1 cellular context compared by ENCODE assay signal in the genomic region with DNA sequence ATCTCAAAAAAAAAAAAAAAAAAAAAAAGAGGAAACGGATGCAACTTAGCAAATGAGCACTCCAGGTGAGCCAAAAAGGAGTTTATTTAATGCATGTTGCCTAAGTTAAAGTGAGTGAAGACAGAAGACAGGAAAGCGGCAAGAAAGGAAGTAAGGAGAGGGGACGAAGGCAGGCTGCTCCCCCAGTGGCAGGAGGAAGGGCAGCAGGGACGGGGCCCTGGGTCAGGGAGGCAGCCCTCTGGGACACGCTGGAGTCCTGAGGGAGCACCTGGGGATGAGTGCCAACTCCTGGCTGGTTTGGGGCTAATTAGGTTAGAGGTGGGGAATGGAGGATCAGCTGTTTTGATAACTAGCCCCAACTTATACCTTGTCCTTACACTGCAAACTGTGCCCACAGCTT.
TF ChIP-seq lines count a peak whose summit lies in the region.

No MANE protein-coding gene starts in this region.

TF ChIP-seq in WTC11, 78 proteins besides CTCF, POLR2A, EP300 and RAD21:
- TF ChIP-seq, protein P1, sequence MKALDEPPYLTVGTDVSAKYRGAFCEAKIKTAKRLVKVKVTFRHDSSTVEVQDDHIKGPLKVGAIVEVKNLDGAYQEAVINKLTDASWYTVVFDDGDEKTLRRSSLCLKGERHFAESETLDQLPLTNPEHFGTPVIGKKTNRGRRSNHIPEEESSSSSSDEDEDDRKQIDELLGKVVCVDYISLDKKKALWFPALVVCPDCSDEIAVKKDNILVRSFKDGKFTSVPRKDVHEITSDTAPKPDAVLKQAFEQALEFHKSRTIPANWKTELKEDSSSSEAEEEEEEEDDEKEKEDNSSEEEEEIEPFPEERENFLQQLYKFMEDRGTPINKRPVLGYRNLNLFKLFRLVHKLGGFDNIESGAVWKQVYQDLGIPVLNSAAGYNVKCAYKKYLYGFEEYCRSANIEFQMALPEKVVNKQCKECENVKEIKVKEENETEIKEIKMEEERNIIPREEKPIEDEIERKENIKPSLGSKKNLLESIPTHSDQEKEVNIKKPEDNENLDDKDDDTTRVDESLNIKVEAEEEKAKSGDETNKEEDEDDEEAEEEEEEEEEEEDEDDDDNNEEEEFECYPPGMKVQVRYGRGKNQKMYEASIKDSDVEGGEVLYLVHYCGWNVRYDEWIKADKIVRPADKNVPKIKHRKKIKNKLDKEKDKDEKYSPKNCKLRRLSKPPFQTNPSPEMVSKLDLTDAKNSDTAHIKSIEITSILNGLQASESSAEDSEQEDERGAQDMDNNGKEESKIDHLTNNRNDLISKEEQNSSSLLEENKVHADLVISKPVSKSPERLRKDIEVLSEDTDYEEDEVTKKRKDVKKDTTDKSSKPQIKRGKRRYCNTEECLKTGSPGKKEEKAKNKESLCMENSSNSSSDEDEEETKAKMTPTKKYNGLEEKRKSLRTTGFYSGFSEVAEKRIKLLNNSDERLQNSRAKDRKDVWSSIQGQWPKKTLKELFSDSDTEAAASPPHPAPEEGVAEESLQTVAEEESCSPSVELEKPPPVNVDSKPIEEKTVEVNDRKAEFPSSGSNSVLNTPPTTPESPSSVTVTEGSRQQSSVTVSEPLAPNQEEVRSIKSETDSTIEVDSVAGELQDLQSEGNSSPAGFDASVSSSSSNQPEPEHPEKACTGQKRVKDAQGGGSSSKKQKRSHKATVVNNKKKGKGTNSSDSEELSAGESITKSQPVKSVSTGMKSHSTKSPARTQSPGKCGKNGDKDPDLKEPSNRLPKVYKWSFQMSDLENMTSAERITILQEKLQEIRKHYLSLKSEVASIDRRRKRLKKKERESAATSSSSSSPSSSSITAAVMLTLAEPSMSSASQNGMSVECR (CRISPR knock-in tag; IDR thresholded peaks at IDR 0.05; ENCODE audit: borderline replicate concordance): no peak
- TF ChIP-seq, protein P2, sequence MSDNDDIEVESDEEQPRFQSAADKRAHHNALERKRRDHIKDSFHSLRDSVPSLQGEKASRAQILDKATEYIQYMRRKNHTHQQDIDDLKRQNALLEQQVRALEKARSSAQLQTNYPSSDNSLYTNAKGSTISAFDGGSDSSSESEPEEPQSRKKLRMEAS (CRISPR knock-in tag; IDR thresholded peaks at IDR 0.05): no peak
- TF ChIP-seq ETV6 (CRISPR knock-in tag; IDR thresholded peaks at IDR 0.05) (no peak), ZNF396 (CRISPR knock-in tag; IDR thresholded peaks at IDR 0.05; ENCODE audit: borderline replicate concordance) (no peak), ZSCAN18 (CRISPR knock-in tag; IDR thresholded peaks at IDR 0.05) (no peak), FOXP1 (CRISPR knock-in tag; IDR thresholded peaks at IDR 0.05; ENCODE audit: borderline replicate concordance) (no peak), NR2C2 (CRISPR knock-in tag; IDR thresholded peaks at IDR 0.05) (no peak), ATF1 (CRISPR knock-in tag; IDR thresholded peaks at IDR 0.05) (no peak), SMAD3 (CRISPR knock-in tag; IDR thresholded peaks at IDR 0.05; ENCODE audit: borderline replicate concordance) (no peak), PREB (CRISPR knock-in tag; IDR thresholded peaks at IDR 0.05; ENCODE audit: borderline replicate concordance) (no peak), ATF2 (CRISPR knock-in tag; IDR thresholded peaks at IDR 0.05; ENCODE audit: borderline replicate concordance, low read depth) (no peak), TCF7 (CRISPR knock-in tag; IDR thresholded peaks at IDR 0.05; ENCODE audit: low read depth) (no peak), SP1 (CRISPR knock-in tag; conservative IDR thresholded peaks at IDR 0.05) (no peak), STAT6 (CRISPR knock-in tag; conservative IDR thresholded peaks at IDR 0.05; ENCODE audit: low read depth) (no peak)
- TF ChIP-seq, protein P3, sequence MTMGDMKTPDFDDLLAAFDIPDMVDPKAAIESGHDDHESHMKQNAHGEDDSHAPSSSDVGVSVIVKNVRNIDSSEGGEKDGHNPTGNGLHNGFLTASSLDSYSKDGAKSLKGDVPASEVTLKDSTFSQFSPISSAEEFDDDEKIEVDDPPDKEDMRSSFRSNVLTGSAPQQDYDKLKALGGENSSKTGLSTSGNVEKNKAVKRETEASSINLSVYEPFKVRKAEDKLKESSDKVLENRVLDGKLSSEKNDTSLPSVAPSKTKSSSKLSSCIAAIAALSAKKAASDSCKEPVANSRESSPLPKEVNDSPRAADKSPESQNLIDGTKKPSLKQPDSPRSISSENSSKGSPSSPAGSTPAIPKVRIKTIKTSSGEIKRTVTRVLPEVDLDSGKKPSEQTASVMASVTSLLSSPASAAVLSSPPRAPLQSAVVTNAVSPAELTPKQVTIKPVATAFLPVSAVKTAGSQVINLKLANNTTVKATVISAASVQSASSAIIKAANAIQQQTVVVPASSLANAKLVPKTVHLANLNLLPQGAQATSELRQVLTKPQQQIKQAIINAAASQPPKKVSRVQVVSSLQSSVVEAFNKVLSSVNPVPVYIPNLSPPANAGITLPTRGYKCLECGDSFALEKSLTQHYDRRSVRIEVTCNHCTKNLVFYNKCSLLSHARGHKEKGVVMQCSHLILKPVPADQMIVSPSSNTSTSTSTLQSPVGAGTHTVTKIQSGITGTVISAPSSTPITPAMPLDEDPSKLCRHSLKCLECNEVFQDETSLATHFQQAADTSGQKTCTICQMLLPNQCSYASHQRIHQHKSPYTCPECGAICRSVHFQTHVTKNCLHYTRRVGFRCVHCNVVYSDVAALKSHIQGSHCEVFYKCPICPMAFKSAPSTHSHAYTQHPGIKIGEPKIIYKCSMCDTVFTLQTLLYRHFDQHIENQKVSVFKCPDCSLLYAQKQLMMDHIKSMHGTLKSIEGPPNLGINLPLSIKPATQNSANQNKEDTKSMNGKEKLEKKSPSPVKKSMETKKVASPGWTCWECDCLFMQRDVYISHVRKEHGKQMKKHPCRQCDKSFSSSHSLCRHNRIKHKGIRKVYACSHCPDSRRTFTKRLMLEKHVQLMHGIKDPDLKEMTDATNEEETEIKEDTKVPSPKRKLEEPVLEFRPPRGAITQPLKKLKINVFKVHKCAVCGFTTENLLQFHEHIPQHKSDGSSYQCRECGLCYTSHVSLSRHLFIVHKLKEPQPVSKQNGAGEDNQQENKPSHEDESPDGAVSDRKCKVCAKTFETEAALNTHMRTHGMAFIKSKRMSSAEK (CRISPR knock-in tag; IDR thresholded peaks at IDR 0.05; ENCODE audit: borderline replicate concordance): no peak
- TF ChIP-seq, protein P4, sequence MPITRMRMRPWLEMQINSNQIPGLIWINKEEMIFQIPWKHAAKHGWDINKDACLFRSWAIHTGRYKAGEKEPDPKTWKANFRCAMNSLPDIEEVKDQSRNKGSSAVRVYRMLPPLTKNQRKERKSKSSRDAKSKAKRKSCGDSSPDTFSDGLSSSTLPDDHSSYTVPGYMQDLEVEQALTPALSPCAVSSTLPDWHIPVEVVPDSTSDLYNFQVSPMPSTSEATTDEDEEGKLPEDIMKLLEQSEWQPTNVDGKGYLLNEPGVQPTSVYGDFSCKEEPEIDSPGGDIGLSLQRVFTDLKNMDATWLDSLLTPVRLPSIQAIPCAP (CRISPR knock-in tag; IDR thresholded peaks at IDR 0.05): no peak
- TF ChIP-seq, protein P5, sequence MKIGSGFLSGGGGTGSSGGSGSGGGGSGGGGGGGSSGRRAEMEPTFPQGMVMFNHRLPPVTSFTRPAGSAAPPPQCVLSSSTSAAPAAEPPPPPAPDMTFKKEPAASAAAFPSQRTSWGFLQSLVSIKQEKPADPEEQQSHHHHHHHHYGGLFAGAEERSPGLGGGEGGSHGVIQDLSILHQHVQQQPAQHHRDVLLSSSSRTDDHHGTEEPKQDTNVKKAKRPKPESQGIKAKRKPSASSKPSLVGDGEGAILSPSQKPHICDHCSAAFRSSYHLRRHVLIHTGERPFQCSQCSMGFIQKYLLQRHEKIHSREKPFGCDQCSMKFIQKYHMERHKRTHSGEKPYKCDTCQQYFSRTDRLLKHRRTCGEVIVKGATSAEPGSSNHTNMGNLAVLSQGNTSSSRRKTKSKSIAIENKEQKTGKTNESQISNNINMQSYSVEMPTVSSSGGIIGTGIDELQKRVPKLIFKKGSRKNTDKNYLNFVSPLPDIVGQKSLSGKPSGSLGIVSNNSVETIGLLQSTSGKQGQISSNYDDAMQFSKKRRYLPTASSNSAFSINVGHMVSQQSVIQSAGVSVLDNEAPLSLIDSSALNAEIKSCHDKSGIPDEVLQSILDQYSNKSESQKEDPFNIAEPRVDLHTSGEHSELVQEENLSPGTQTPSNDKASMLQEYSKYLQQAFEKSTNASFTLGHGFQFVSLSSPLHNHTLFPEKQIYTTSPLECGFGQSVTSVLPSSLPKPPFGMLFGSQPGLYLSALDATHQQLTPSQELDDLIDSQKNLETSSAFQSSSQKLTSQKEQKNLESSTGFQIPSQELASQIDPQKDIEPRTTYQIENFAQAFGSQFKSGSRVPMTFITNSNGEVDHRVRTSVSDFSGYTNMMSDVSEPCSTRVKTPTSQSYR (CRISPR knock-in tag; IDR thresholded peaks at IDR 0.05): no peak
- TF ChIP-seq, protein P6, sequence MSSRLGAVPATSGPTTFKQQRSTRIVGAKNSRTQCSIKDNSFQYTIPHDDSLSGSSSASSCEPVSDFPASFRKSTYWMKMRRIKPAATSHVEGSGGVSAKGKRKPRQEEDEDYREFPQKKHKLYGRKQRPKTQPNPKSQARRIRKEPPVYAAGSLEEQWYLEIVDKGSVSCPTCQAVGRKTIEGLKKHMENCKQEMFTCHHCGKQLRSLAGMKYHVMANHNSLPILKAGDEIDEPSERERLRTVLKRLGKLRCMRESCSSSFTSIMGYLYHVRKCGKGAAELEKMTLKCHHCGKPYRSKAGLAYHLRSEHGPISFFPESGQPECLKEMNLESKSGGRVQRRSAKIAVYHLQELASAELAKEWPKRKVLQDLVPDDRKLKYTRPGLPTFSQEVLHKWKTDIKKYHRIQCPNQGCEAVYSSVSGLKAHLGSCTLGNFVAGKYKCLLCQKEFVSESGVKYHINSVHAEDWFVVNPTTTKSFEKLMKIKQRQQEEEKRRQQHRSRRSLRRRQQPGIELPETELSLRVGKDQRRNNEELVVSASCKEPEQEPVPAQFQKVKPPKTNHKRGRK (CRISPR knock-in tag; IDR thresholded peaks at IDR 0.05; ENCODE audit: borderline replicate concordance): no peak
TF ChIP-seq in WTC11: peak in this region for 0.
